In genomic region chr20:59706106-59706693, GRCh38 we compare ENCODE assay signal across 18 cellular contexts.
DNase-seq lines count a peak whose midpoint lies in the region; ATAC-seq, FAIRE-seq and TF ChIP-seq lines count a peak whose summit lies in the region.
"Had no signal": no experiment of that assay in that cellular context is flagged by ENCODE, and none has a peak within 500 bp of the region (broad histone marks: within the 10 kb centered on the region; RNA-seq: fewer than 3 reads in every experiment).

No MANE protein-coding gene starts in this region.

- no peak for FAIRE-seq in GM12891 (lab: Jason Lieb, UNC)
- FAIRE-seq: A549, K562 had no signal

- TF ChIP-seq POLR2A in heart left ventricle (IDR thresholded peaks at IDR 0.05) (no peak), GM12891 (IDR thresholded peaks at IDR 0.05; ENCODE audit: low read depth, low read length) (no peak)

- H3K9me3 ChIP-seq in heart left ventricle (no peaks in the 10 kb centered on the region), Karpas-422 (ENCODE audit: low read length) (no peaks in the 10 kb centered on the region)
- H3K9me3 ChIP-seq: A549, HAP-1 had no signal

- ATAC-seq in Right ventricle myocardium inferior (peak; percentile 65), heart left ventricle (no peak)
- ATAC-seq: A549; CD8-positive, alpha-beta T cell; K562 had no signal

- no peak for TF ChIP-seq CTCF in heart left ventricle (IDR thresholded peaks at IDR 0.05)
- no peak for TF ChIP-seq CTCF in neural crest cell (conservative IDR thresholded peaks at IDR 0.05)

- peaks cover 80% of the 10 kb centered on the region for H3K27me3 Mint-ChIP-seq in neural crest cell (ENCODE audit: low read depth)

- H3K27ac ChIP-seq in heart left ventricle (no peak overlapping the region), Karpas-422 (ENCODE audit: low read length) (no peak overlapping the region)
- H3K27ac ChIP-seq: 22Rv1, A549, HL-60 had no signal

- no peak overlapping the region for H3K4me2 ChIP-seq in Karpas-422 (ENCODE audit: low read depth, low read length, poor library complexity, severe bottlenecking)
- H3K4me2 ChIP-seq: A549 had no signal

- no peak overlapping the region for H3K4me3 ChIP-seq in heart left ventricle
- no peak overlapping the region for H3K4me3 ChIP-seq in Karpas-422 (ENCODE audit: low read length)
- H3K4me3 ChIP-seq: A549, HAP-1, K562 had no signal

- H3K4me1 Mint-ChIP-seq in neural crest cell: no peaks in the 10 kb centered on the region

- peaks cover 0 to 22% (median 0%) of the 10 kb centered on the region in 9 donors for H3K27me3 ChIP-seq in heart left ventricle
- no peaks in the 10 kb centered on the region; the same call in 1 of the 2 replicates for H3K27me3 ChIP-seq in Karpas-422 (ENCODE audit: low read length)

- H4K20me1 ChIP-seq in Karpas-422 (ENCODE audit: insufficient read depth, low read depth, low read length): no peaks in the 10 kb centered on the region

- no peak overlapping the region for H2AFZ ChIP-seq in Karpas-422 (ENCODE audit: low read length)

- peak overlapping the region; percentile 53 for H3K27ac Mint-ChIP-seq in neural crest cell (ENCODE audit: unreplicated experiment)
- H3K27ac Mint-ChIP-seq: CD8-positive, alpha-beta T cell had no signal

- H3K4me3 Mint-ChIP-seq in neural crest cell: no peak overlapping the region
- H3K4me3 Mint-ChIP-seq: CD8-positive, alpha-beta T cell had no signal

- WGBS in heart left ventricle, 4 donors: 30 to 43% (median 37%) methylated on average over 4 of the region's 4 CpGs

- no peak overlapping the region for H3K9ac ChIP-seq in Karpas-422 (ENCODE audit: low read length)

- intact Hi-C loops in Right ventricle myocardium inferior (cut with DNase I) (no loop called here), heart left ventricle (cut with DNase I) (loop anchor here in 1 of 10 donors (5.0 kb wide), 1 partner anchor 99 kb away; no protein-coding TSS in a partner anchor)

- H3K4me1 ChIP-seq in heart left ventricle (no peaks in the 10 kb centered on the region), Karpas-422 (ENCODE audit: low read length) (peaks cover 11% of the 10 kb centered on the region)
- H3K4me1 ChIP-seq: A549, HAP-1 had no signal

- no peak for DNase-seq in Right ventricle myocardium inferior (ENCODE audit: missing footprints)
- DNase-seq in heart left ventricle: no peak
- DNase-seq in Karpas-422: peak; percentile 39
- no peak for DNase-seq in neural crest cell (ENCODE audit: low read depth, low spot score)
- no peak for DNase-seq in glomerular visceral epithelial cell (ENCODE audit: extremely low spot score)
- no peak for DNase-seq in GM12891 (ENCODE audit: insufficient read length, low spot score)
- DNase-seq in NCI-H1105 (lab: John Stamatoyannopoulos, UW): no peak
- DNase-seq: AML-193; Calu3; CD8-positive, alpha-beta T cell; DMS79 treated with DMSO at 0.1 percent for 48 hours; GF-D8; IMR-90 had no signal

- H3K79me2 ChIP-seq in Karpas-422 (ENCODE audit: low read length): no peaks in the 10 kb centered on the region

- H3K36me3 ChIP-seq in heart left ventricle (no peaks in the 10 kb centered on the region), Karpas-422 (ENCODE audit: insufficient read depth, low read length) (no peaks in the 10 kb centered on the region)
- H3K36me3 ChIP-seq: HAP-1 had no signal

- H3K9me3 Mint-ChIP-seq in neural crest cell: peaks cover 6% of the 10 kb centered on the region
- H3K9me3 Mint-ChIP-seq: CD8-positive, alpha-beta T cell had no signal

- H3K36me3 Mint-ChIP-seq in neural crest cell (ENCODE audit: low read depth): no peaks in the 10 kb centered on the region
- H3K36me3 Mint-ChIP-seq: CD8-positive, alpha-beta T cell had no signal

- no peaks in the 10 kb centered on the region for H3K9me2 ChIP-seq in Karpas-422 (replicated peaks; ENCODE audit: insufficient read depth, low read length)

TF ChIP-seq in GM12891, 5 proteins besides CTCF, POLR2A, EP300 and RAD21:
- no peak for TF ChIP-seq POLR2AphosphoS5 (IDR thresholded peaks at IDR 0.05; ENCODE audit: low read depth, low read length)
- no peak for TF ChIP-seq POU2F2 (IDR thresholded peaks at IDR 0.05; ENCODE audit: low read depth, low read length)
- TF ChIP-seq TAF1 (IDR thresholded peaks at IDR 0.05; ENCODE audit: low read depth, low read length): no peak
- TF ChIP-seq SPI1 (IDR thresholded peaks at IDR 0.05; ENCODE audit: low read depth, low read length): no peak
- no peak for TF ChIP-seq PAX5 (IDR thresholded peaks at IDR 0.05; ENCODE audit: insufficient read depth, low read length, severe bottlenecking)
